In genomic region chr10:50241478-50241877, GRCh38 we compare ENCODE assay signal across 1 cellular context. TPM values are rescaled to one million over a fixed set of nuclear protein-coding genes. Genes with fewer than 3 reads are reported as not detected.
"Had no signal": no experiment of that assay in that cellular context is flagged by ENCODE, and none has a peak within 500 bp of the region (broad histone marks: within the 10 kb centered on the region; RNA-seq: fewer than 3 reads in every experiment).

No MANE protein-coding gene starts in this region.

RNA-seq across cellular contexts. Expression of gene ASAH2, which starts 9.8 kb away (rescaled TPM):
- total RNA-seq: OCI-LY7 had no signal
